17 cellular contexts compared by ENCODE assay signal in genomic region chr15:63778800-63779199, GRCh38. TPM values are rescaled to one million over a fixed set of nuclear protein-coding genes. Genes with fewer than 3 reads are reported as not detected.
DNase-seq lines count a peak whose midpoint lies in the region; ATAC-seq and TF ChIP-seq lines count a peak whose summit lies in the region.
"Had no signal": no experiment of that assay in that cellular context is flagged by ENCODE, and none has a peak within 500 bp of the region (broad histone marks: within the 10 kb centered on the region; RNA-seq: fewer than 3 reads in every experiment).

No MANE protein-coding gene starts in this region.

- intact Hi-C loops in activated CD8-positive, alpha-beta T cell treated with anti-CD3 and anti-CD28 coated beads for 36 hours (cut with micrococcal nuclease), result no loop called here
- intact Hi-C loops in naive thymus-derived CD4-positive, alpha-beta T cell (cut with micrococcal nuclease), result no loop called here
- intact Hi-C loops in aorta (cut with DNase I), result no loop called here

- no peak for TF ChIP-seq CTCF in activated CD8-positive, alpha-beta T cell treated with anti-CD3 and anti-CD28 coated beads for 36 hours (IDR thresholded peaks at IDR 0.05)

- DNase-seq in activated CD8-positive, alpha-beta T cell treated with anti-CD3 and anti-CD28 coated beads for 36 hours, result no peak
- DNase-seq in activated CD8-positive, alpha-beta T cell treated with anti-CD3 and anti-CD28 coated beads, Interleukin-2, amount 10 ng/mL, durations not matched to agents 7 days and 5 days, result no peak
- DNase-seq in stimulated activated naive CD8-positive, alpha-beta T cell treated with anti-CD3 and anti-CD28 coated beads, Interleukin-15, Interleukin-2, amounts not matched to agents 100 U/mL and 50 U/mL, for 24 hours, result no peak
- no peak for DNase-seq in naive thymus-derived CD4-positive, alpha-beta T cell
- DNase-seq in NCI-H226 (no peak), aorta (no peak)
- DNase-seq: 8988T; Calu3; CD8-positive, alpha-beta T cell; DMS79 treated with DMSO at 0.1 percent for 48 hours; GF-D8; HCEC 1CT; HFFc6 had no signal

- H3K9me3 Mint-ChIP-seq in activated CD8-positive, alpha-beta T cell treated with anti-CD3 and anti-CD28 coated beads for 36 hours, result no peaks in the 10 kb centered on the region
- no peaks in the 10 kb centered on the region for H3K9me3 Mint-ChIP-seq in activated CD8-positive, alpha-beta T cell treated with anti-CD3 and anti-CD28 coated beads, Interleukin-2, amount 10 ng/mL, durations not matched to agents 7 days and 5 days (ENCODE audit: insufficient read depth)
- no peaks in the 10 kb centered on the region for H3K9me3 Mint-ChIP-seq in stimulated activated naive CD8-positive, alpha-beta T cell treated with anti-CD3 and anti-CD28 coated beads, Interleukin-15, Interleukin-2, amounts not matched to agents 100 ng/mL and 50 ng/mL, for 24 hours
- peaks cover 0 to 2% (median 0%) of the 10 kb centered on the region in 11 donors for H3K9me3 Mint-ChIP-seq in naive thymus-derived CD4-positive, alpha-beta T cell
- H3K9me3 Mint-ChIP-seq: CD8-positive, alpha-beta T cell; GM23338; HFFc6 had no signal

- no peaks in the 10 kb centered on the region for H3K9me3 ChIP-seq in naive thymus-derived CD4-positive, alpha-beta T cell (ENCODE audit: control insufficient read depth in 2 of 3, low read length in 3 of 3)
- no peaks in the 10 kb centered on the region for H3K9me3 ChIP-seq in aorta (ENCODE audit: control insufficient read depth, low read length)

- CTCF ChIA-PET in activated CD8-positive, alpha-beta T cell treated with anti-CD3 and anti-CD28 coated beads for 36 hours (lab: Charles Lee), result interaction anchor here (0.9 kb wide), 1 partner anchor 26 kb away, joined by 3 read pairs; no protein-coding TSS in a partner anchor
- CTCF ChIA-PET in activated CD8-positive, alpha-beta T cell treated with anti-CD3 and anti-CD28 coated beads, Interleukin-2, amount 10 ng/mL, durations not matched to agents 7 days and 5 days (lab: Charles Lee), result interaction anchor here (1.3 kb wide), 1 partner anchor 27 kb away, joined by 3 read pairs; no protein-coding TSS in a partner anchor
- CTCF ChIA-PET in naive thymus-derived CD4-positive, alpha-beta T cell (lab: Charles Lee), result interaction anchor here (0.7 to 1.0 kb wide), 2 partner anchors 26 to 47 kb away, joined by 3 read pairs; no protein-coding TSS in a partner anchor

- POLR2A ChIA-PET in activated CD8-positive, alpha-beta T cell treated with anti-CD3 and anti-CD28 coated beads for 36 hours (lab: Charles Lee), result no interaction called here
- POLR2A ChIA-PET in activated CD8-positive, alpha-beta T cell treated with anti-CD3 and anti-CD28 coated beads, Interleukin-2, amount 10 ng/mL, durations not matched to agents 7 days and 5 days (lab: Charles Lee), result no interaction called here
- POLR2A ChIA-PET in naive thymus-derived CD4-positive, alpha-beta T cell (lab: Charles Lee), result interaction anchor here (0.6 kb wide), 1 partner anchor 1984 kb away, joined by 4 read pairs; no protein-coding TSS in a partner anchor

- peaks cover 0 to 4% of the 10 kb centered on the region in 2 donors for H3K4me1 ChIP-seq in naive thymus-derived CD4-positive, alpha-beta T cell (ENCODE audit: control insufficient read depth in 2 of 2, insufficient read depth in 2 of 2, low read length in 2 of 2)
- no peaks in the 10 kb centered on the region for H3K4me1 ChIP-seq in aorta (ENCODE audit: control insufficient read depth in 1 of 2, insufficient read depth in 2 of 2, low read length in 2 of 2)

- peaks cover 37% of the 10 kb centered on the region for H3K36me3 Mint-ChIP-seq in activated CD8-positive, alpha-beta T cell treated with anti-CD3 and anti-CD28 coated beads for 36 hours (ENCODE audit: low read depth)
- peaks cover 46% of the 10 kb centered on the region for H3K36me3 Mint-ChIP-seq in activated CD8-positive, alpha-beta T cell treated with anti-CD3 and anti-CD28 coated beads, Interleukin-2, amount 10 ng/mL, durations not matched to agents 7 days and 5 days (ENCODE audit: low read depth)
- peaks cover 51% of the 10 kb centered on the region for H3K36me3 Mint-ChIP-seq in stimulated activated naive CD8-positive, alpha-beta T cell treated with anti-CD3 and anti-CD28 coated beads, Interleukin-15, Interleukin-2, amounts not matched to agents 100 ng/mL and 50 ng/mL, for 24 hours (ENCODE audit: low read depth)
- H3K36me3 Mint-ChIP-seq in naive thymus-derived CD4-positive, alpha-beta T cell, result peaks cover 12 to 54% (median 52%) of the 10 kb centered on the region in 5 donors

- WGBS in aorta, 2 donors, result 93 to 95% methylated on average over 2 of the region's 2 CpGs

- H3K36me3 ChIP-seq in naive thymus-derived CD4-positive, alpha-beta T cell (ENCODE audit: control insufficient read depth in 2 of 3, insufficient read depth in 3 of 3, low read length in 3 of 3), result peaks cover 5 to 24% (median 13%) of the 10 kb centered on the region in 3 experiments
- H3K36me3 ChIP-seq in aorta (ENCODE audit: control insufficient read depth in 1 of 2, insufficient read depth in 2 of 2, low read length in 1 of 2), result peaks cover 6 to 12% of the 10 kb centered on the region in 2 donors

- H3K27me3 ChIP-seq in naive thymus-derived CD4-positive, alpha-beta T cell (ENCODE audit: control insufficient read depth in 2 of 2, insufficient read depth in 2 of 2, low read length in 2 of 2), result no peaks in the 10 kb centered on the region
- no peaks in the 10 kb centered on the region for H3K27me3 ChIP-seq in aorta (ENCODE audit: control insufficient read depth in 1 of 2, insufficient read depth in 2 of 2, low read length in 1 of 2)
- H3K27me3 ChIP-seq: BLaER1 treated with 17β-estradiol and CSF1 and Interleukin-3, amounts not matched to agents 10 nM and 100 nM had no signal

- no peaks in the 10 kb centered on the region for H3K27me3 Mint-ChIP-seq in activated CD8-positive, alpha-beta T cell treated with anti-CD3 and anti-CD28 coated beads for 36 hours
- H3K27me3 Mint-ChIP-seq in activated CD8-positive, alpha-beta T cell treated with anti-CD3 and anti-CD28 coated beads, Interleukin-2, amount 10 ng/mL, durations not matched to agents 7 days and 5 days (ENCODE audit: low read depth), result no peaks in the 10 kb centered on the region
- H3K27me3 Mint-ChIP-seq in stimulated activated naive CD8-positive, alpha-beta T cell treated with anti-CD3 and anti-CD28 coated beads, Interleukin-15, Interleukin-2, amounts not matched to agents 100 ng/mL and 50 ng/mL, for 24 hours, result no peaks in the 10 kb centered on the region
- H3K27me3 Mint-ChIP-seq in naive thymus-derived CD4-positive, alpha-beta T cell, result no peaks in the 10 kb centered on the region
- H3K27me3 Mint-ChIP-seq: B cell had no signal

- H3K4me3 Mint-ChIP-seq in activated CD8-positive, alpha-beta T cell treated with anti-CD3 and anti-CD28 coated beads for 36 hours, result no peak overlapping the region
- H3K4me3 Mint-ChIP-seq in activated CD8-positive, alpha-beta T cell treated with anti-CD3 and anti-CD28 coated beads, Interleukin-2, amount 10 ng/mL, durations not matched to agents 7 days and 5 days, result no peak overlapping the region
- no peak overlapping the region for H3K4me3 Mint-ChIP-seq in stimulated activated naive CD8-positive, alpha-beta T cell treated with anti-CD3 and anti-CD28 coated beads, Interleukin-15, Interleukin-2, amounts not matched to agents 100 ng/mL and 50 ng/mL, for 24 hours
- no peak overlapping the region for H3K4me3 Mint-ChIP-seq in naive thymus-derived CD4-positive, alpha-beta T cell
- H3K4me3 Mint-ChIP-seq: B cell; CD8-positive, alpha-beta T cell; GM23338; HFFc6 had no signal

- H3K27ac Mint-ChIP-seq in activated CD8-positive, alpha-beta T cell treated with anti-CD3 and anti-CD28 coated beads for 36 hours, result peak overlapping the region; percentile 31
- H3K27ac Mint-ChIP-seq in activated CD8-positive, alpha-beta T cell treated with anti-CD3 and anti-CD28 coated beads, Interleukin-2, amount 10 ng/mL, durations not matched to agents 7 days and 5 days, result no peak overlapping the region
- H3K27ac Mint-ChIP-seq in stimulated activated naive CD8-positive, alpha-beta T cell treated with anti-CD3 and anti-CD28 coated beads, Interleukin-15, Interleukin-2, amounts not matched to agents 100 ng/mL and 50 ng/mL, for 24 hours, result peak overlapping the region; percentile 14
- H3K27ac Mint-ChIP-seq in naive thymus-derived CD4-positive, alpha-beta T cell, result peak overlapping the region in 6 of 9 donors; percentile 3 to 89 (median 34)
- H3K27ac Mint-ChIP-seq: B cell; CD8-positive, alpha-beta T cell; HFFc6 had no signal

- H3K27ac ChIP-seq in naive thymus-derived CD4-positive, alpha-beta T cell (ENCODE audit: low read depth, low read length), result no peak overlapping the region
- H3K27ac ChIP-seq in aorta (ENCODE audit: low read depth in 1 of 2, low read length in 2 of 2), result no peak overlapping the region
- H3K27ac ChIP-seq: BLaER1 treated with 17β-estradiol and CSF1 and Interleukin-3, amounts not matched to agents 10 nM and 100 nM had no signal

- ATAC-seq in activated CD8-positive, alpha-beta T cell treated with anti-CD3 and anti-CD28 coated beads for 36 hours, result no peak
- ATAC-seq in activated CD8-positive, alpha-beta T cell treated with anti-CD3 and anti-CD28 coated beads, Interleukin-2, amount 10 ng/mL, durations not matched to agents 7 days and 5 days, result no peak
- ATAC-seq in stimulated activated naive CD8-positive, alpha-beta T cell treated with anti-CD3 and anti-CD28 coated beads, Interleukin-15, Interleukin-2, amounts not matched to agents 100 U/mL and 50 U/mL, for 24 hours, result no peak
- ATAC-seq in naive thymus-derived CD4-positive, alpha-beta T cell, result no peak
- ATAC-seq in aorta (ENCODE audit: low FRiP score), result no peak
- ATAC-seq: CD8-positive, alpha-beta T cell; GM23338 had no signal

- H3K4me1 Mint-ChIP-seq in activated CD8-positive, alpha-beta T cell treated with anti-CD3 and anti-CD28 coated beads for 36 hours (ENCODE audit: low read depth), result peaks cover 31% of the 10 kb centered on the region
- H3K4me1 Mint-ChIP-seq in activated CD8-positive, alpha-beta T cell treated with anti-CD3 and anti-CD28 coated beads, Interleukin-2, amount 10 ng/mL, durations not matched to agents 7 days and 5 days (ENCODE audit: low read depth), result no peaks in the 10 kb centered on the region
- H3K4me1 Mint-ChIP-seq in stimulated activated naive CD8-positive, alpha-beta T cell treated with anti-CD3 and anti-CD28 coated beads, Interleukin-15, Interleukin-2, amounts not matched to agents 100 ng/mL and 50 ng/mL, for 24 hours (ENCODE audit: low read depth), result peaks cover 42% of the 10 kb centered on the region
- H3K4me1 Mint-ChIP-seq in naive thymus-derived CD4-positive, alpha-beta T cell, result peaks cover 4 to 88% (median 79%) of the 10 kb centered on the region in 7 donors

- no peak overlapping the region for H3K4me3 ChIP-seq in naive thymus-derived CD4-positive, alpha-beta T cell (ENCODE audit: low read length)
- no peak overlapping the region for H3K4me3 ChIP-seq in aorta (ENCODE audit: low read length in 2 of 2)
- H3K4me3 ChIP-seq: BLaER1 treated with 17β-estradiol and CSF1 and Interleukin-3, amounts not matched to agents 10 nM and 100 nM; GM23338 had no signal

RNA-seq across cellular contexts. Expression of gene HERC1, which starts 54.9 kb away (rescaled TPM):
- total RNA-seq in activated CD8-positive, alpha-beta T cell treated with anti-CD3 and anti-CD28 coated beads for 36 hours, result 10 to 100 TPM; 56.7 to 70.5 TPM
- 10 to 100 TPM; 89.8 to 96.0 TPM for total RNA-seq in activated CD8-positive, alpha-beta T cell treated with anti-CD3 and anti-CD28 coated beads, Interleukin-2, amount 10 ng/mL, durations not matched to agents 7 days and 5 days
- 100 to 1,000 TPM; 121 to 244 (median 172) TPM for total RNA-seq in naive thymus-derived CD4-positive, alpha-beta T cell
- polyA plus RNA-seq in naive thymus-derived CD4-positive, alpha-beta T cell, result 10 to 100 TPM; 37.8 to 45.7 TPM
- 100 to 1,000 TPM; 101 to 125 TPM for total RNA-seq in aorta
- 10 to 100 TPM; 15.5 to 37.2 TPM for polyA plus RNA-seq in aorta
